1 cellular context compared by ENCODE assay signal in genomic region chr5:172692981-172693380, GRCh38.
TF ChIP-seq lines count a peak whose summit lies in the region.

No MANE protein-coding gene starts in this region.

TF ChIP-seq in GM23338, 12 proteins besides CTCF, POLR2A, EP300 and RAD21 (continued from another document):
- TF ChIP-seq ZNF462 (CRISPR knock-in tag; IDR thresholded peaks at IDR 0.05) = no peak
